In genomic region chr7:128710391-128710930, GRCh38 we compare ENCODE assay signal across 30 cellular contexts. TPM values are rescaled to one million over a fixed set of nuclear protein-coding genes. Genes with fewer than 3 reads are reported as not detected.
DNase-seq lines count a peak whose midpoint lies in the region; ATAC-seq, FAIRE-seq and TF ChIP-seq lines count a peak whose summit lies in the region.
"Had no signal": no experiment of that assay in that cellular context is flagged by ENCODE, and none has a peak within 500 bp of the region (broad histone marks: within the 10 kb centered on the region; RNA-seq: fewer than 3 reads in every experiment).

No MANE protein-coding gene starts in this region.

- TF ChIP-seq CTCF in MCF 10A (IDR thresholded peaks at IDR 0.05; ENCODE audit: unreplicated experiment), result no peak
- TF ChIP-seq CTCF in breast epithelium (IDR thresholded peaks at IDR 0.05), result no peak
- TF ChIP-seq CTCF in CD4-positive, alpha-beta T cell (IDR thresholded peaks at IDR 0.05), result no peak

- H3K36me3 ChIP-seq in breast epithelium, result no peaks in the 10 kb centered on the region
- H3K36me3 ChIP-seq: brain microvascular endothelial cell, esophagus muscularis mucosa, neutrophil, stomach, transverse colon had no signal

- H3K27ac Mint-ChIP-seq in MCF 10A (ENCODE audit: low read depth, unreplicated experiment), result peak overlapping the region; percentile 57
- no peak overlapping the region for H3K27ac Mint-ChIP-seq in T-cell
- H3K27ac Mint-ChIP-seq in CD4-positive, alpha-beta T cell, result no peak overlapping the region
- H3K27ac Mint-ChIP-seq: activated CD4-positive, alpha-beta T cell treated with anti-CD3 and anti-CD28 coated beads for 36 hours; activated T-cell treated with anti-CD3 and anti-CD28 coated beads, Interleukin-2, amount 50 U/mL, for 24 hours; B cell; T-helper 1 cell treated with Interleukin-12 subunit alpha and Interleukin-12 subunit beta and Interleukin-4 antibody, amounts not matched to agents 30 μg/mL and 1 μg/mL, for 36 hours had no signal

- DNase-seq in MCF 10A (ENCODE audit: unreplicated experiment) (peak; percentile 75), breast epithelium (ENCODE audit: low spot score in 2 of 2) (no peak), SKM-1 treated with dmso at 0.1 percent for 144 hours (lab: John Stamatoyannopoulos, UW; ENCODE audit: unreplicated experiment) (peak; percentile 64), fibroblast of gingiva (ENCODE audit: low read depth) (peak; percentile 41), T-cell (no peak), urothelium cell line (ENCODE audit: low spot score) (no peak), activated T-cell treated with anti-CD3 and anti-CD28 coated beads for 4 hours (no peak)
- no peak for DNase-seq in CD4-positive, alpha-beta T cell
- DNase-seq: activated CD4-positive, alpha-beta T cell treated with anti-CD3 and anti-CD28 coated beads for 36 hours; activated CD8-positive, alpha-beta memory T cell treated with anti-CD3 and anti-CD28 coated beads for 24 hours; activated gamma-delta T cell treated with Interleukin-2 at 50 U/mL for 16 hours; activated T-cell treated with anti-CD3 and anti-CD28 coated beads, Interleukin-2, amount 50 U/mL, for 24 hours; brain microvascular endothelial cell; DMS53; GF-D8; NCI-H1417; NCI-H446 treated with DMSO at 0.1 percent for 48 hours; PC-9; psoas muscle; SHP77 treated with DMSO at 0.1 percent for 48 hours; stimulated activated CD8-positive, alpha-beta memory T cell treated with anti-CD3 and anti-CD28 coated beads, Interleukin-4, amount 100 ng/mL, for 48 hours; stomach; transverse colon had no signal

- CTCF ChIA-PET in MCF 10A (lab: Yijun Ruan, JAX), result interaction anchor here (0.6 to 1.0 kb wide), 7 partner anchors 15 to 292 kb away, joined by 3 to 5 read pairs (median 4); no protein-coding TSS in a partner anchor
- CTCF ChIA-PET in T-cell (lab: Charles Lee), result no interaction called here
- CTCF ChIA-PET in CD4-positive, alpha-beta T cell (lab: Charles Lee), result no interaction called here

- H3K4me3 Mint-ChIP-seq in MCF 10A (ENCODE audit: unreplicated experiment) (no peak overlapping the region), T-cell (no peak overlapping the region)
- no peak overlapping the region for H3K4me3 Mint-ChIP-seq in CD4-positive, alpha-beta T cell
- H3K4me3 Mint-ChIP-seq: activated CD4-positive, alpha-beta T cell treated with anti-CD3 and anti-CD28 coated beads for 36 hours; activated T-cell treated with anti-CD3 and anti-CD28 coated beads, Interleukin-2, amount 50 U/mL, for 24 hours; B cell; T-helper 1 cell treated with Interleukin-12 subunit alpha and Interleukin-12 subunit beta and Interleukin-4 antibody, amounts not matched to agents 30 μg/mL and 1 μg/mL, for 36 hours had no signal

- POLR2A ChIA-PET in MCF 10A (lab: Yijun Ruan, JAX), result interaction anchor here (0.7 to 1.6 kb wide), 4 partner anchors 10 to 630 kb away, joined by 3 to 9 read pairs (median 3); no protein-coding TSS in a partner anchor
- POLR2A ChIA-PET in T-cell (lab: Charles Lee), result no interaction called here
- POLR2A ChIA-PET in CD4-positive, alpha-beta T cell (lab: Charles Lee), result interaction anchor here (0.6 kb wide), 1 partner anchor 1141 kb away, joined by 4 read pairs; no protein-coding TSS in a partner anchor

- no peak overlapping the region for H3K27ac ChIP-seq in breast epithelium
- no peak overlapping the region for H3K27ac ChIP-seq in CD4-positive, alpha-beta T cell (ENCODE audit: low read depth, low read length)
- H3K27ac ChIP-seq: brain microvascular endothelial cell, coronary artery, esophagus muscularis mucosa, neutrophil, PC-9, psoas muscle, stomach, transverse colon had no signal

- BruUV-seq in MCF 10A (replicated peaks; lab: Mats Ljungman, UMichigan), result no TSS peak

- H3K9me3 ChIP-seq in breast epithelium, result no peaks in the 10 kb centered on the region
- H3K9me3 ChIP-seq in CD4-positive, alpha-beta T cell (ENCODE audit: control insufficient read depth, low read length), result no peaks in the 10 kb centered on the region
- H3K9me3 ChIP-seq: neutrophil, psoas muscle, transverse colon had no signal

- H3K4me1 ChIP-seq in breast epithelium, result no peaks in the 10 kb centered on the region
- H3K4me1 ChIP-seq: esophagus muscularis mucosa, psoas muscle, stomach, transverse colon had no signal

- H3K27me3 Mint-ChIP-seq in MCF 10A (ENCODE audit: insufficient read depth, unreplicated experiment) (no peaks in the 10 kb centered on the region), T-cell (peaks cover 8 to 14% of the 10 kb centered on the region in 2 donors)
- peaks cover 17% of the 10 kb centered on the region for H3K27me3 Mint-ChIP-seq in CD4-positive, alpha-beta T cell

- no peak for FAIRE-seq in urothelium cell line (lab: Jason Lieb, UNC)
- FAIRE-seq: GM18507 had no signal

- H3K4me3 ChIP-seq in breast epithelium, result no peak overlapping the region
- H3K4me3 ChIP-seq: coronary artery, esophagus muscularis mucosa, PC-9, psoas muscle, stomach, transverse colon had no signal

- TF ChIP-seq POLR2A in breast epithelium (IDR thresholded peaks at IDR 0.05), result no peak

- H3K9me3 Mint-ChIP-seq in MCF 10A (ENCODE audit: unreplicated experiment) (no peaks in the 10 kb centered on the region), T-cell (no peaks in the 10 kb centered on the region)
- H3K9me3 Mint-ChIP-seq in CD4-positive, alpha-beta T cell, result no peaks in the 10 kb centered on the region
- H3K9me3 Mint-ChIP-seq: activated T-cell treated with anti-CD3 and anti-CD28 coated beads, Interleukin-2, amount 50 U/mL, for 24 hours; T-helper 1 cell treated with Interleukin-12 subunit alpha and Interleukin-12 subunit beta and Interleukin-4 antibody, amounts not matched to agents 30 μg/mL and 1 μg/mL, for 36 hours had no signal

- H3K36me3 Mint-ChIP-seq in MCF 10A (ENCODE audit: insufficient read depth, unreplicated experiment) (no peaks in the 10 kb centered on the region), T-cell (no peaks in the 10 kb centered on the region)
- H3K36me3 Mint-ChIP-seq in CD4-positive, alpha-beta T cell (ENCODE audit: low read depth), result no peaks in the 10 kb centered on the region

- no peaks in the 10 kb centered on the region for H3K27me3 ChIP-seq in breast epithelium
- peaks cover 4% of the 10 kb centered on the region for H3K27me3 ChIP-seq in CD4-positive, alpha-beta T cell (ENCODE audit: control insufficient read depth, insufficient read depth, low read length)
- H3K27me3 ChIP-seq: brain microvascular endothelial cell, esophagus muscularis mucosa had no signal

- ATAC-seq in T-cell (replicated peaks in 1 of 4), result no peak
- ATAC-seq in CD4-positive, alpha-beta T cell (ENCODE audit: poor library complexity), result no peak
- ATAC-seq: activated CD4-positive, alpha-beta T cell treated with anti-CD3 and anti-CD28 coated beads for 36 hours; psoas muscle had no signal

- H3K4me1 Mint-ChIP-seq in MCF 10A (ENCODE audit: insufficient read depth, unreplicated experiment) (peaks cover 14% of the 10 kb centered on the region), T-cell (no peaks in the 10 kb centered on the region)
- no peaks in the 10 kb centered on the region for H3K4me1 Mint-ChIP-seq in CD4-positive, alpha-beta T cell (ENCODE audit: low read depth)
- H3K4me1 Mint-ChIP-seq: B cell had no signal

- intact Hi-C loops in MCF 10A (cut with micrococcal nuclease) (loop anchor here (1.0 kb wide), 1 partner anchor 32 kb away; no protein-coding TSS in a partner anchor), breast epithelium (cut with DNase I; ENCODE audit: low total_unique reads) (no loop called here)
- intact Hi-C loops in CD4-positive, alpha-beta T cell (cut with DNase I, micrococcal nuclease), result no loop called here

RNA-seq across cellular contexts. Expression of gene CALU, which starts 28.7 kb away (rescaled TPM):
- total RNA-seq in MCF 10A (2022), result 147 and 184 TPM in 2 replicates
- 100 to 1,000 TPM in 2 of 3 donors, 10 to 100 TPM in 1; 79.3 to 124 (median 104) TPM for total RNA-seq in breast epithelium
- total RNA-seq in T-cell, result 10 to 100 TPM; 15.8 to 23.4 (median 16.7) TPM
- total RNA-seq in CD4-positive, alpha-beta T cell, result 10 to 100 TPM; 28.4 to 29.9 TPM

RNA-seq across cellular contexts. Expression of gene GARIN1A, which starts 38.4 kb away (rescaled TPM):
- 2.3 and 5.9 TPM in 2 replicates for total RNA-seq in MCF 10A (2022)
- total RNA-seq in breast epithelium, result 1 to 10 TPM in 2 of 3 donors, under 1 TPM in 1; 0.96 to 3.4 (median 2.9) TPM
- 1 to 10 TPM; 1.4 to 3.7 (median 3.2) TPM for total RNA-seq in T-cell
- total RNA-seq in CD4-positive, alpha-beta T cell, result under 1 TPM; 0.71 to 0.73 TPM
- total RNA-seq: A172 had no signal

Comparison
In these comparisons a context has a peak if more than half of its experiments do, and no peak if none do; other contexts are left out.
1. DNase-seq: peak in MCF 10A (single experiment), SKM-1 treated with dmso at 0.1 percent for 144 hours (single experiment) and fibroblast of gingiva (single experiment); none in breast epithelium (0 of 2), T-cell (0 of 34), urothelium cell line (single experiment), activated T-cell treated with anti-CD3 and anti-CD28 coated beads for 4 hours (single experiment) and CD4-positive, alpha-beta T cell (0 of 10).
2. POLR2A ChIA-PET loops: an anchor here in MCF 10A (0.7 to 1.6 kb wide) and CD4-positive, alpha-beta T cell (0.6 kb wide); none called in T-cell.